In genomic region chr11:94768602-94769511, GRCh38 we compare ENCODE assay signal across 8 cellular contexts. TPM values are rescaled to one million over a fixed set of nuclear protein-coding genes. Genes with fewer than 3 reads are reported as not detected.
DNase-seq lines count a peak whose midpoint lies in the region; ATAC-seq, FAIRE-seq and TF ChIP-seq lines count a peak whose summit lies in the region.

No MANE protein-coding gene starts in this region.

- in situ Hi-C loops in GM13977 (cut with MboI; ENCODE audit: low pct_unique_long_range_greater_than_20kb, low sequenced_read_pairs, unreplicated experiment), result no loop called here
- in situ Hi-C loops in GM12878 (cut with MboI), result no loop called here
- in situ Hi-C loops in gastrocnemius medialis (cut with MboI; ENCODE audit: low sequenced_read_pairs in 4 of 4), result loop anchor here in 3 of 4 donors (10.0 to 25.0 kb wide), 2 partner anchors 144 to 318 kb away; partner anchors contain the start of gene ENDOD1 (in 1 of the 3)

- H3K9ac ChIP-seq in GM12878 (ENCODE audit: control insufficient read depth, insufficient read depth, low read length), result no peak overlapping the region
- H3K9ac ChIP-seq in iPS-15b (ENCODE audit: low read depth, low read length), result peak overlapping the region; percentile 78

- no peak for TF ChIP-seq RAD21 in GM12878 (IDR thresholded peaks at IDR 0.05; ENCODE audit: insufficient read depth, low read depth, low read length)

- RAD21 ChIA-PET in GM12878 (lab: Charles Lee; ENCODE audit: unreplicated experiment), result no interaction called here

- DNase-seq in GM13977 (ENCODE audit: low spot score), result peak; percentile 23
- DNase-seq in M059J (ENCODE audit: low read depth), result peak; percentile 53
- DNase-seq in GM12878 (ENCODE audit: low read depth, low spot score), result no peak
- peak in 1 of 2 donors; percentile 35 for DNase-seq in gastrocnemius medialis
- DNase-seq in NCI-H1436 (lab: John Stamatoyannopoulos, UW), result no peak
- DNase-seq in amniotic stem cell (lab: John Stamatoyannopoulos, UW), result no peak

- no peak for TF ChIP-seq EP300 in GM12878 (IDR thresholded peaks at IDR 0.05; ENCODE audit: borderline replicate concordance in 1 of 2, control insufficient read depth in 1 of 2, low read depth in 2 of 2, low read length in 2 of 2)

- BruUV-seq in GM12878 (replicated peaks; lab: Mats Ljungman, UMichigan), result no TSS peak

- WGBS in GM12878 (ENCODE audit: insufficient coverage, insufficient replicate concordance, low lambda C conversion rate, missing lambda C conversion rate), result 5% methylated on average over 68 of the region's 87 CpGs

- TF ChIP-seq CTCF in GM13977 (IDR thresholded peaks at IDR 0.05; ENCODE audit: extremely low read depth, insufficient read depth, missing control alignments), result no peak
- TF ChIP-seq CTCF in GM12878 (IDR thresholded peaks at IDR 0.05 in 2 of 3, conservative IDR thresholded peaks at IDR 0.05 in 1 of 3; ENCODE audit: control insufficient read depth in 2 of 3, extremely low read depth in 1 of 3, insufficient read depth in 1 of 3, low read depth in 3 of 3, low read length in 3 of 3), result no peak
- TF ChIP-seq CTCF in gastrocnemius medialis (IDR thresholded peaks at IDR 0.05 in 4 of 5, conservative IDR thresholded peaks at IDR 0.05 in 1 of 5), result no peak

- CTCF ChIA-PET in GM12878 (lab: Yijun Ruan, JAX), result no interaction called here

- FAIRE-seq in GM12878 (lab: Jason Lieb, UNC), result no peak

- H3K36me3 ChIP-seq in ACC112 (ENCODE audit: insufficient read depth, low read length) (no peaks in the 10 kb centered on the region), GM12878 (ENCODE audit: control insufficient read depth in 2 of 2, insufficient read depth in 2 of 2, low read length in 1 of 2) (no peaks in the 10 kb centered on the region), iPS-15b (ENCODE audit: control insufficient read depth, insufficient read depth, low read length) (no peaks in the 10 kb centered on the region), gastrocnemius medialis (no peaks in the 10 kb centered on the region)

- H3K9me3 ChIP-seq in GM12878 (replicated peaks; ENCODE audit: control insufficient read depth, insufficient read depth, low read length) (no peaks in the 10 kb centered on the region), iPS-15b (ENCODE audit: control insufficient read depth, insufficient read depth, low read length) (no peaks in the 10 kb centered on the region), gastrocnemius medialis (no peaks in the 10 kb centered on the region)

- peak overlapping the region; percentile 57 for H3K27ac ChIP-seq in ACC112 (ENCODE audit: low read depth, low read length)
- no peak overlapping the region for H3K27ac ChIP-seq in GM12878 (ENCODE audit: control insufficient read depth, insufficient read depth)
- H3K27ac ChIP-seq in gastrocnemius medialis, result peak overlapping the region; percentile 96 to 98 (median 98)

- H2AFZ ChIP-seq in ACC112 (ENCODE audit: low read length, unreplicated experiment) (peak overlapping the region; percentile 71), GM12878 (ENCODE audit: control insufficient read depth, low read depth, low read length) (no peak overlapping the region)

- H3K4me3 ChIP-seq in ACC112 (ENCODE audit: low read depth, low read length) (peak overlapping the region; percentile 92), GM12878 (no peak overlapping the region), iPS-15b (ENCODE audit: low read depth, low read length) (peak overlapping the region; percentile 88), gastrocnemius medialis (peak overlapping the region; percentile 91 to 97 (median 94))

- H3K27me3 ChIP-seq in ACC112 (ENCODE audit: insufficient read depth, low read length), result no peaks in the 10 kb centered on the region
- peaks cover 13 to 16% of the 10 kb centered on the region in 2 experiments for H3K27me3 ChIP-seq in GM12878 (replicated peaks in 1 of 2; ENCODE audit: control insufficient read depth in 2 of 2, insufficient read depth in 2 of 2, low read length in 1 of 2)
- peaks cover 57% of the 10 kb centered on the region for H3K27me3 ChIP-seq in iPS-15b (ENCODE audit: control insufficient read depth, insufficient read depth, low read length)
- H3K27me3 ChIP-seq in gastrocnemius medialis, result no peaks in the 10 kb centered on the region

- H3K4me1 ChIP-seq in ACC112 (ENCODE audit: control insufficient read depth, insufficient read depth, low read length, unreplicated experiment) (peaks cover 17% of the 10 kb centered on the region), GM12878 (ENCODE audit: control insufficient read depth, insufficient read depth, low read length) (no peaks in the 10 kb centered on the region), iPS-15b (ENCODE audit: control insufficient read depth, insufficient read depth, low read length) (peaks cover 37% of the 10 kb centered on the region), gastrocnemius medialis (peaks cover 36 to 48% of the 10 kb centered on the region in 2 donors)

- POLR2A ChIA-PET in GM12878 (lab: Charles Lee), result no interaction called here

- no peak for ATAC-seq in GM12878
- peak; percentile 30 to 56 for ATAC-seq in gastrocnemius medialis

- H4K20me1 ChIP-seq in GM12878 (ENCODE audit: control insufficient read depth, insufficient read depth), result no peaks in the 10 kb centered on the region; the same call in 1 of the 2 replicates

- no peak overlapping the region; the same call in 1 of the 2 replicates for H3K4me2 ChIP-seq in GM12878 (ENCODE audit: control insufficient read depth, insufficient read depth)

- peaks cover 51% of the 10 kb centered on the region for H3K79me2 ChIP-seq in ACC112 (ENCODE audit: control insufficient read depth, insufficient read depth, low read length, unreplicated experiment)
- no peaks in the 10 kb centered on the region for H3K79me2 ChIP-seq in GM12878 (ENCODE audit: control insufficient read depth, insufficient read depth, low read length)

- TF ChIP-seq POLR2A in GM12878 (IDR thresholded peaks at IDR 0.05; ENCODE audit: low read depth, low read length) (no peak), gastrocnemius medialis (IDR thresholded peaks at IDR 0.05) (no peak)

- intact Hi-C loops in GM12878 (cut with micrococcal nuclease; ENCODE audit: unreplicated experiment) (no loop called here), gastrocnemius medialis (cut with DNase I; ENCODE audit: low total_unique reads) (loop anchor here (2.0 to 10.0 kb wide), 4 partner anchors 26 to 326 kb away; no protein-coding TSS in a partner anchor)

- SMC1A ChIA-PET in GM12878 (lab: Charles Lee; ENCODE audit: uncharacterized antibody, unreplicated experiment), result no interaction called here

TF ChIP-seq in GM12878, 131 proteins besides CTCF, POLR2A, EP300 and RAD21:
- TF ChIP-seq SREBF1 (IDR thresholded peaks at IDR 0.05; ENCODE audit: low read length), result no peak
- peak; percentile 65 for TF ChIP-seq SUZ12 (IDR thresholded peaks at IDR 0.05; ENCODE audit: unreplicated experiment)

RNA-seq across cellular contexts. Expression of gene AMOTL1, which starts 0.7 kb away (rescaled TPM):
- total RNA-seq in M059J (2014; rRNA removed; shearing (Covaris generic)), result 12.7 and 18.9 TPM in 2 replicates
- not detected in 2 replicates for total RNA-seq in GM12878 (2013; cell fraction: nucleolus; rRNA removed)
- total RNA-seq in GM12878 (2014; rRNA removed) (under 0.01 TPM in 1 of 2 replicates, not detected in the other), GM12878 (2014; rRNA removed; fragmentation: Illumina TruSeq; extraction: Trizol) (not detected in 2 replicates), GM12878 (2021) (0.11 and 0.41 TPM in 2 replicates), gastrocnemius medialis (100 to 1,000 TPM; 150 to 393 (median 244) TPM)
- 0.07 TPM for polyA plus RNA-seq in GM12878 (2011; ENCODE audit: low read depth)
- polyA plus RNA-seq in GM12878 (2011; rRNA removed) (0.01 TPM in 2 replicates), GM12878 (2014; fragmentation: Illumina TruSeq; extraction: Trizol) (not detected in 2 replicates), GM12878 (2014; fragmentation: Nextera tagmentation; extraction: Ambion mirVana) (not detected), GM12878 (2014; rRNA removed) (not detected in 2 replicates), GM12878 (2016; fragmentation: Nextera tagmentation; extraction: Ambion mirVana) (not detected)
- polyA plus RNA-seq in GM12878 (2011; cell fraction: cytosol; rRNA removed), result under 0.01 TPM in 1 of 2 replicates, not detected in the other
- polyA plus RNA-seq in GM12878 (2011; cell fraction: nucleus; rRNA removed), result 0.01 and 0.09 TPM in 2 replicates
- 0.14 TPM in 2 replicates for polyA plus RNA-seq in GM12878 (2012)
- under 0.01 TPM in 1 of 2 replicates, not detected in the other for polyA minus RNA-seq in GM12878 (2011; rRNA and poly(A)+ RNA removed)
- polyA minus RNA-seq in GM12878 (2011; cell fraction: cytosol; rRNA and poly(A)+ RNA removed), result 0.62 TPM in 1 of 2 replicates, not detected in the other
- polyA minus RNA-seq in GM12878 (2011; cell fraction: nucleus; rRNA and poly(A)+ RNA removed), result under 0.01 TPM in 1 of 2 replicates, not detected in the other

Comparison
In these comparisons a context has a peak if more than half of its experiments do, and no peak if none do; other contexts are left out.
1. DNase-seq: peak in GM13977 (single experiment) and M059J (single experiment); none in GM12878 (single experiment), NCI-H1436 (single experiment) and amniotic stem cell (single experiment).
2. in situ Hi-C loops: an anchor here in gastrocnemius medialis (10.0 to 25.0 kb wide); none called in GM13977 and GM12878.